ENCODE assay signal across 1 cellular context in the genomic region with DNA sequence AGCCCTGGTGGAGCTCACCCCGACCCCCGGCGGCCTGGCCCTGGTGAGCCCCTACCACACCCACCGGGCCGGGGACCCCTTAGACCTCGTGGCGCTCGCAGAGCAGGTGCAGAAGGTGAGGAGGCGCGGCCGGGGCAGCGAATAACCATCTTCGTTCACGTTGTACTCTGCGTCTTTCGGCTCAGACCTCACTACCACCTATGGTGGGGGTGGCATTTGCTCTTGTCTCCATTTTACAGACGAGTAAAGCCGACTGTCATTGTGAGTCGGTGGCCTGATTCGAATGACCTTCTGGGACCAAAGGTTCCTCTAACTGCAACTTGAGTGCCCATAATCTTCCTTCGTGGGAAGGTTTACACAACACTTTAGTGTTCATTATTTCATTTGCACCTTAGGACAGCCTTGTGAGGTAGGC.
TF ChIP-seq lines count a peak whose summit lies in the region.

No MANE protein-coding gene starts in this region.

TF ChIP-seq in K562, 482 proteins besides CTCF, POLR2A, EP300 and RAD21 (continued from another document):
- TF ChIP-seq, protein P1, sequence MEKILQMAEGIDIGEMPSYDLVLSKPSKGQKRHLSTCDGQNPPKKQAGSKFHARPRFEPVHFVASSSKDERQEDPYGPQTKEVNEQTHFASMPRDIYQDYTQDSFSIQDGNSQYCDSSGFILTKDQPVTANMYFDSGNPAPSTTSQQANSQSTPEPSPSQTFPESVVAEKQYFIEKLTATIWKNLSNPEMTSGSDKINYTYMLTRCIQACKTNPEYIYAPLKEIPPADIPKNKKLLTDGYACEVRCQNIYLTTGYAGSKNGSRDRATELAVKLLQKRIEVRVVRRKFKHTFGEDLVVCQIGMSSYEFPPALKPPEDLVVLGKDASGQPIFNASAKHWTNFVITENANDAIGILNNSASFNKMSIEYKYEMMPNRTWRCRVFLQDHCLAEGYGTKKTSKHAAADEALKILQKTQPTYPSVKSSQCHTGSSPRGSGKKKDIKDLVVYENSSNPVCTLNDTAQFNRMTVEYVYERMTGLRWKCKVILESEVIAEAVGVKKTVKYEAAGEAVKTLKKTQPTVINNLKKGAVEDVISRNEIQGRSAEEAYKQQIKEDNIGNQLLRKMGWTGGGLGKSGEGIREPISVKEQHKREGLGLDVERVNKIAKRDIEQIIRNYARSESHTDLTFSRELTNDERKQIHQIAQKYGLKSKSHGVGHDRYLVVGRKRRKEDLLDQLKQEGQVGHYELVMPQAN (IDR thresholded peaks at IDR 0.05; ENCODE audit: borderline replicate concordance): peak; percentile 86
- TF ChIP-seq ZNF253 (CRISPR knock-in tag; conservative IDR thresholded peaks at IDR 0.05) (no peak), SUPT5H (IDR thresholded peaks at IDR 0.05) (no peak), GABPB2 (CRISPR knock-in tag; conservative IDR thresholded peaks at IDR 0.05) (no peak), RERE (CRISPR knock-in tag; IDR thresholded peaks at IDR 0.05; ENCODE audit: borderline replicate concordance) (no peak), ZNF354B (CRISPR knock-in tag; IDR thresholded peaks at IDR 0.05) (no peak), NFATC3 (IDR thresholded peaks at IDR 0.05) (no peak), ZNF324 (CRISPR knock-in tag; IDR thresholded peaks at IDR 0.05) (no peak)
